28 cellular contexts compared by ENCODE assay signal in genomic region chr9:75376855-75377254, GRCh38.
"Had no signal": no experiment of that assay in that cellular context is flagged by ENCODE, and none has a peak within 500 bp of the region (broad histone marks: within the 10 kb centered on the region; RNA-seq: fewer than 3 reads in every experiment).

No MANE protein-coding gene starts in this region.

- ATAC-seq: esophagus mucosa; lower lobe of right lung; mucosa of descending colon; natural killer cell treated with Interleukin-12 subunit alpha and Interleukin-12 subunit beta and Interleukin-15 and Interleukin-18, amount 100 ng/mL, for 72 hours; right lobe of liver; stimulated activated effector memory CD8-positive, alpha-beta T cell treated with anti-CD3 and anti-CD28 coated beads, Interleukin-12 subunit alpha, Interleukin-12 subunit beta, amount 100 ng/mL, for 72 hours had no signal

- H3K36me3 ChIP-seq: lower lobe of right lung, neutrophil, right lobe of liver, stomach, tibial artery had no signal

- H3K27me3 Mint-ChIP-seq: natural killer cell treated with Interleukin-12 subunit alpha and Interleukin-12 subunit beta and Interleukin-15 and Interleukin-18, amount 100 ng/mL, for 72 hours; progenitor cell of endocrine pancreas; type B pancreatic cell had no signal

- H3K36me3 Mint-ChIP-seq: mesothelial cell of epicardium; naive B cell; natural killer cell treated with Interleukin-12 subunit alpha and Interleukin-12 subunit beta and Interleukin-15 and Interleukin-18, amount 100 ng/mL, for 72 hours; stimulated activated effector memory CD8-positive, alpha-beta T cell treated with anti-CD3 and anti-CD28 coated beads, Interleukin-12 subunit alpha, Interleukin-12 subunit beta, amount 100 ng/mL, for 72 hours; type B pancreatic cell had no signal

- H3K4me3 ChIP-seq: dorsolateral prefrontal cortex, lower lobe of right lung, mucosa of descending colon, right lobe of liver, stomach, testis, tibial artery had no signal

- H3K27ac ChIP-seq: dorsolateral prefrontal cortex, epithelial cell of prostate, lower lobe of right lung, neutrophil, parathyroid adenoma, right lobe of liver, stomach, tibial artery had no signal

- H2AFZ ChIP-seq: parathyroid adenoma had no signal

- H3K4me3 Mint-ChIP-seq: endodermal cell; mesothelial cell of epicardium; naive B cell; natural killer cell treated with Interleukin-12 subunit alpha and Interleukin-12 subunit beta and Interleukin-15 and Interleukin-18, amount 100 ng/mL, for 72 hours; neural crest cell; stimulated activated effector memory CD8-positive, alpha-beta T cell treated with anti-CD3 and anti-CD28 coated beads, Interleukin-12 subunit alpha, Interleukin-12 subunit beta, amount 100 ng/mL, for 72 hours; type B pancreatic cell had no signal

- H3K9ac ChIP-seq: parathyroid adenoma had no signal

- H3K27me3 ChIP-seq: neutrophil, right lobe of liver, stomach, testis, tibial artery had no signal

- H3K9me3 ChIP-seq: lower lobe of right lung, mucosa of descending colon, neutrophil, right lobe of liver, testis, tibial artery had no signal

- H3K4me1 ChIP-seq: parathyroid adenoma, right lobe of liver, stomach had no signal

- DNase-seq: caudate nucleus; cerebellar nuclear complex; dorsolateral prefrontal cortex; effector CD4-positive, alpha-beta T cell; endodermal cell; foreskin fibroblast; head of caudate nucleus; lower lobe of right lung; mucosa of descending colon; naive B cell; right lobe of liver; stimulated activated CD4-positive, alpha-beta T cell treated with anti-CD3 and anti-CD28 coated beads, Interleukin-2, amount 100 ng/mL, for 24 hours; stimulated activated CD4-positive, alpha-beta T cell treated with anti-CD3 and anti-CD28 coated beads, Interleukin-4, amount 100 ng/mL, for 24 hours; stimulated activated naive CD4-positive, alpha-beta T cell treated with Interleukin-2 at 50 U/mL for 16 hours; stomach; substantia nigra; testis had no signal

- H3K27ac Mint-ChIP-seq: endodermal cell; mesothelial cell of epicardium; naive B cell; natural killer cell treated with Interleukin-12 subunit alpha and Interleukin-12 subunit beta and Interleukin-15 and Interleukin-18, amount 100 ng/mL, for 72 hours; progenitor cell of endocrine pancreas; stimulated activated effector memory CD8-positive, alpha-beta T cell treated with anti-CD3 and anti-CD28 coated beads, Interleukin-12 subunit alpha, Interleukin-12 subunit beta, amount 100 ng/mL, for 72 hours; type B pancreatic cell had no signal

- H3K4me1 Mint-ChIP-seq: endodermal cell; naive B cell; neural crest cell; stimulated activated effector memory CD8-positive, alpha-beta T cell treated with anti-CD3 and anti-CD28 coated beads, Interleukin-12 subunit alpha, Interleukin-12 subunit beta, amount 100 ng/mL, for 72 hours had no signal
